11 cellular contexts compared by ENCODE assay signal in the genomic region with DNA sequence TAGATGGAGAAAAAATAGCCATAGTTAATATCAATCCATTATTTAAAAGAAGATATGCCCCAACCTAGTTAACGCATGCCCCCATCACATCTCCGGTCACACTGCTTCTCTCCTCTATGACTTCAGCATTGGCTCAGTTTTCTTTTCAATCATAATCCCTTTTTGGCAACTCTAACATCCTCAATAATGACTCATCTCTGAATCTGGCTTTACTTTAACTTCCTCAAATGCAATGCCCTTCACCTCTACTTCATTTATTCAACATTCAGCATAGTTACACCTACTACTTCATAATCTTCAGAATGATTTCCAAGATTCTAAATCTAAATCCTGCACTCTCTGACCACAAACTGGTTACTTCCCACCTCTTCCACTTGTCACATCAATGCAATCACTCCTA.
DNase-seq lines count a peak whose midpoint lies in the region; ATAC-seq and TF ChIP-seq lines count a peak whose summit lies in the region.
"Had no signal": no experiment of that assay in that cellular context is flagged by ENCODE, and none has a peak within 500 bp of the region (broad histone marks: within the 10 kb centered on the region; RNA-seq: fewer than 3 reads in every experiment).

No MANE protein-coding gene starts in this region.

- H3K4me3 ChIP-seq in suprapubic skin: no peak overlapping the region
- H3K4me3 ChIP-seq: mucosa of descending colon had no signal

- ATAC-seq in GM19468 (IDR thresholded peaks at IDR 0.05; ENCODE audit: extremely low read depth, unreplicated experiment) (peak; percentile 98), HG03097 (IDR thresholded peaks at IDR 0.05; ENCODE audit: low FRiP score, unreplicated experiment) (peak; percentile 96), SK-N-SH treated with all-trans-retinoic acid at 6 μM for 48 hours (peak; percentile 82)
- ATAC-seq: mucosa of descending colon had no signal

- TF ChIP-seq EP300 in suprapubic skin (IDR thresholded peaks at IDR 0.05): no peak

- DNase-seq in GM03348 (ENCODE audit: low spot score): peak; percentile 16
- DNase-seq in suprapubic skin (ENCODE audit: low spot score in 2 of 2): no peak
- no peak for DNase-seq in stimulated activated CD4-positive, alpha-beta T cell treated with anti-CD3 and anti-CD28 coated beads, Interleukin-4, amount 100 ng/mL, for 24 hours
- DNase-seq in GM19240 (ENCODE audit: insufficient read length, low spot score): no peak
- no peak for DNase-seq in middle frontal gyrus (ENCODE audit: extremely low spot score, low spot score)
- DNase-seq: activated T-cell treated with anti-CD3 and anti-CD28 coated beads, Interleukin-2, amount 50 U/mL, for 24 hours; mucosa of descending colon had no signal

- H3K27ac ChIP-seq in suprapubic skin: no peak overlapping the region
- H3K27ac ChIP-seq: epithelial cell of prostate had no signal

- H3K27me3 ChIP-seq in suprapubic skin: no peaks in the 10 kb centered on the region

- TF ChIP-seq CTCF in suprapubic skin (IDR thresholded peaks at IDR 0.05): no peak

- H3K9me3 ChIP-seq in suprapubic skin: no peaks in the 10 kb centered on the region
- H3K9me3 ChIP-seq: mucosa of descending colon had no signal

- no peaks in the 10 kb centered on the region for H3K4me1 ChIP-seq in suprapubic skin

- H3K36me3 ChIP-seq in suprapubic skin: no peaks in the 10 kb centered on the region

- WGBS in suprapubic skin: 45% methylated on average over 2 of the region's 2 CpGs

- TF ChIP-seq POLR2A in suprapubic skin (IDR thresholded peaks at IDR 0.05): no peak

TF ChIP-seq in SK-N-SH treated with all-trans-retinoic acid at 6 μM for 48 hours, 23 proteins besides CTCF, POLR2A, EP300 and RAD21:
- TF ChIP-seq ZNF8 (CRISPR knock-in tag; IDR thresholded peaks at IDR 0.05): no peak
- TF ChIP-seq ZNF70 (CRISPR knock-in tag; IDR thresholded peaks at IDR 0.05): no peak
- TF ChIP-seq, protein P1, sequence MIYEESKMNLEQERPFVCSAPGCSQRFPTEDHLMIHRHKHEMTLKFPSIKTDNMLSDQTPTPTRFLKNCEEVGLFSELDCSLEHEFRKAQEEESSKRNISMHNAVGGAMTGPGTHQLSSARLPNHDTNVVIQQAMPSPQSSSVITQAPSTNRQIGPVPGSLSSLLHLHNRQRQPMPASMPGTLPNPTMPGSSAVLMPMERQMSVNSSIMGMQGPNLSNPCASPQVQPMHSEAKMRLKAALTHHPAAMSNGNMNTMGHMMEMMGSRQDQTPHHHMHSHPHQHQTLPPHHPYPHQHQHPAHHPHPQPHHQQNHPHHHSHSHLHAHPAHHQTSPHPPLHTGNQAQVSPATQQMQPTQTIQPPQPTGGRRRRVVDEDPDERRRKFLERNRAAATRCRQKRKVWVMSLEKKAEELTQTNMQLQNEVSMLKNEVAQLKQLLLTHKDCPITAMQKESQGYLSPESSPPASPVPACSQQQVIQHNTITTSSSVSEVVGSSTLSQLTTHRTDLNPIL (CRISPR knock-in tag; IDR thresholded peaks at IDR 0.05; ENCODE audit: low read depth): no peak
- TF ChIP-seq, protein P2, sequence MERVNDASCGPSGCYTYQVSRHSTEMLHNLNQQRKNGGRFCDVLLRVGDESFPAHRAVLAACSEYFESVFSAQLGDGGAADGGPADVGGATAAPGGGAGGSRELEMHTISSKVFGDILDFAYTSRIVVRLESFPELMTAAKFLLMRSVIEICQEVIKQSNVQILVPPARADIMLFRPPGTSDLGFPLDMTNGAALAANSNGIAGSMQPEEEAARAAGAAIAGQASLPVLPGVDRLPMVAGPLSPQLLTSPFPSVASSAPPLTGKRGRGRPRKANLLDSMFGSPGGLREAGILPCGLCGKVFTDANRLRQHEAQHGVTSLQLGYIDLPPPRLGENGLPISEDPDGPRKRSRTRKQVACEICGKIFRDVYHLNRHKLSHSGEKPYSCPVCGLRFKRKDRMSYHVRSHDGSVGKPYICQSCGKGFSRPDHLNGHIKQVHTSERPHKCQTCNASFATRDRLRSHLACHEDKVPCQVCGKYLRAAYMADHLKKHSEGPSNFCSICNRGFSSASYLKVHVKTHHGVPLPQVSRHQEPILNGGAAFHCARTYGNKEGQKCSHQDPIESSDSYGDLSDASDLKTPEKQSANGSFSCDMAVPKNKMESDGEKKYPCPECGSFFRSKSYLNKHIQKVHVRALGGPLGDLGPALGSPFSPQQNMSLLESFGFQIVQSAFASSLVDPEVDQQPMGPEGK (CRISPR knock-in tag; IDR thresholded peaks at IDR 0.05; ENCODE audit: borderline replicate concordance): no peak
- no peak for TF ChIP-seq ISL1 (CRISPR knock-in tag; IDR thresholded peaks at IDR 0.05)
- peak; percentile 52; the same call in 1 of the 2 replicates for TF ChIP-seq TOX (CRISPR knock-in tag; IDR thresholded peaks at IDR 0.05; ENCODE audit: borderline replicate concordance)
- no peak for TF ChIP-seq OSR1 (CRISPR knock-in tag; IDR thresholded peaks at IDR 0.05)
- TF ChIP-seq CSDC2 (CRISPR knock-in tag; IDR thresholded peaks at IDR 0.05): no peak
